1 cellular context compared by ENCODE assay signal in the genomic region with DNA sequence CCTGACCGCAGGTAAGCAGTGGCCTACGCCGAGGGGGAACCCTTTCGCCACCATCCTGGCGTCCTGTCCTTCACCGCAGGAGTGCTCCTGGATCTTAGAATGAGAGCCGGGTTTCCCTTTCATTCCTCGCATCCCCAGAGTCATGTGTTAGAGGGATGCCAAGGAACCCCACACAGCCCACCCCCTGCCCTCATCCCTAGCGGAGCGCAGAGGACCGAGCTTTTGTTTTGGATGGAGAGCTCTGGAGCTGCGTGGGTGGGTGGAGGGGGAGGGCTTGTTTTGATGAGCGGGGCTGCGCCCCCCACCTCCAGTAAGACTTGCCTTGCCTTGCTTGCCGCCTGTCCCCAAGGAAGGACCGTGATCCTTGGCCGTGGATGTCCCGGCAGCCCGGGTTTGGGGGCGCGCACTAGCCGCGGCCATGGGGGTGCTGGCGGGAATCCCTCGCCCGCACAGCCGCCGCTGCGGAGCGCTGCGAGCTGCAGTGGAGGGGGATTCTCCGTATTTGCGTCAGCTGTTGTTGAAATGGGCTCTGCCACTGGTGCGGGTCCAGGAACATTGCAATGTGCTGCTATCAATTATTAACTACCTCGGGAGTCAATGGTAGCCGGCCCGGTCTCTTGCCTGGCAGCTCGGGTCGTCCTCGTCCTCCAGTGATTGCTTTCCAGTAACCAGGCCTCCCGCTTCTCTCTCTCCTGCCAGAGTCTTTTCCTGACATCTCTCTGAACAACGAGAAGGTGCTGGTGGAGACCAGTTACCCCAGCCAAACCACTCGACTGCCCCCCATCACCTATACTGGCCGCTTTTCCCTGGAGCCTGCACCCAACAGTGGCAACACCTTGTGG.
TF ChIP-seq lines count a peak whose summit lies in the region.

No MANE protein-coding gene starts in this region.

TF ChIP-seq in H1, 55 proteins besides CTCF, POLR2A, EP300 and RAD21 (continued from another document):
- no peak for TF ChIP-seq SP1 (IDR thresholded peaks at IDR 0.05; ENCODE audit: low read depth, low read length)
- 0 out of 2 replicates have a peak, but pooled peaks have one; percentile 15 for TF ChIP-seq TBP (IDR thresholded peaks at IDR 0.05; ENCODE audit: low read depth, low read length)
- TF ChIP-seq CBX5 (IDR thresholded peaks at IDR 0.05; ENCODE audit: low read depth, low read length) = no peak
- peak; percentile 62; the same call in 1 of the 2 replicates for TF ChIP-seq EGR1 (IDR thresholded peaks at IDR 0.05; ENCODE audit: borderline replicate concordance, low read depth, low read length)
- TF ChIP-seq, protein P1, sequence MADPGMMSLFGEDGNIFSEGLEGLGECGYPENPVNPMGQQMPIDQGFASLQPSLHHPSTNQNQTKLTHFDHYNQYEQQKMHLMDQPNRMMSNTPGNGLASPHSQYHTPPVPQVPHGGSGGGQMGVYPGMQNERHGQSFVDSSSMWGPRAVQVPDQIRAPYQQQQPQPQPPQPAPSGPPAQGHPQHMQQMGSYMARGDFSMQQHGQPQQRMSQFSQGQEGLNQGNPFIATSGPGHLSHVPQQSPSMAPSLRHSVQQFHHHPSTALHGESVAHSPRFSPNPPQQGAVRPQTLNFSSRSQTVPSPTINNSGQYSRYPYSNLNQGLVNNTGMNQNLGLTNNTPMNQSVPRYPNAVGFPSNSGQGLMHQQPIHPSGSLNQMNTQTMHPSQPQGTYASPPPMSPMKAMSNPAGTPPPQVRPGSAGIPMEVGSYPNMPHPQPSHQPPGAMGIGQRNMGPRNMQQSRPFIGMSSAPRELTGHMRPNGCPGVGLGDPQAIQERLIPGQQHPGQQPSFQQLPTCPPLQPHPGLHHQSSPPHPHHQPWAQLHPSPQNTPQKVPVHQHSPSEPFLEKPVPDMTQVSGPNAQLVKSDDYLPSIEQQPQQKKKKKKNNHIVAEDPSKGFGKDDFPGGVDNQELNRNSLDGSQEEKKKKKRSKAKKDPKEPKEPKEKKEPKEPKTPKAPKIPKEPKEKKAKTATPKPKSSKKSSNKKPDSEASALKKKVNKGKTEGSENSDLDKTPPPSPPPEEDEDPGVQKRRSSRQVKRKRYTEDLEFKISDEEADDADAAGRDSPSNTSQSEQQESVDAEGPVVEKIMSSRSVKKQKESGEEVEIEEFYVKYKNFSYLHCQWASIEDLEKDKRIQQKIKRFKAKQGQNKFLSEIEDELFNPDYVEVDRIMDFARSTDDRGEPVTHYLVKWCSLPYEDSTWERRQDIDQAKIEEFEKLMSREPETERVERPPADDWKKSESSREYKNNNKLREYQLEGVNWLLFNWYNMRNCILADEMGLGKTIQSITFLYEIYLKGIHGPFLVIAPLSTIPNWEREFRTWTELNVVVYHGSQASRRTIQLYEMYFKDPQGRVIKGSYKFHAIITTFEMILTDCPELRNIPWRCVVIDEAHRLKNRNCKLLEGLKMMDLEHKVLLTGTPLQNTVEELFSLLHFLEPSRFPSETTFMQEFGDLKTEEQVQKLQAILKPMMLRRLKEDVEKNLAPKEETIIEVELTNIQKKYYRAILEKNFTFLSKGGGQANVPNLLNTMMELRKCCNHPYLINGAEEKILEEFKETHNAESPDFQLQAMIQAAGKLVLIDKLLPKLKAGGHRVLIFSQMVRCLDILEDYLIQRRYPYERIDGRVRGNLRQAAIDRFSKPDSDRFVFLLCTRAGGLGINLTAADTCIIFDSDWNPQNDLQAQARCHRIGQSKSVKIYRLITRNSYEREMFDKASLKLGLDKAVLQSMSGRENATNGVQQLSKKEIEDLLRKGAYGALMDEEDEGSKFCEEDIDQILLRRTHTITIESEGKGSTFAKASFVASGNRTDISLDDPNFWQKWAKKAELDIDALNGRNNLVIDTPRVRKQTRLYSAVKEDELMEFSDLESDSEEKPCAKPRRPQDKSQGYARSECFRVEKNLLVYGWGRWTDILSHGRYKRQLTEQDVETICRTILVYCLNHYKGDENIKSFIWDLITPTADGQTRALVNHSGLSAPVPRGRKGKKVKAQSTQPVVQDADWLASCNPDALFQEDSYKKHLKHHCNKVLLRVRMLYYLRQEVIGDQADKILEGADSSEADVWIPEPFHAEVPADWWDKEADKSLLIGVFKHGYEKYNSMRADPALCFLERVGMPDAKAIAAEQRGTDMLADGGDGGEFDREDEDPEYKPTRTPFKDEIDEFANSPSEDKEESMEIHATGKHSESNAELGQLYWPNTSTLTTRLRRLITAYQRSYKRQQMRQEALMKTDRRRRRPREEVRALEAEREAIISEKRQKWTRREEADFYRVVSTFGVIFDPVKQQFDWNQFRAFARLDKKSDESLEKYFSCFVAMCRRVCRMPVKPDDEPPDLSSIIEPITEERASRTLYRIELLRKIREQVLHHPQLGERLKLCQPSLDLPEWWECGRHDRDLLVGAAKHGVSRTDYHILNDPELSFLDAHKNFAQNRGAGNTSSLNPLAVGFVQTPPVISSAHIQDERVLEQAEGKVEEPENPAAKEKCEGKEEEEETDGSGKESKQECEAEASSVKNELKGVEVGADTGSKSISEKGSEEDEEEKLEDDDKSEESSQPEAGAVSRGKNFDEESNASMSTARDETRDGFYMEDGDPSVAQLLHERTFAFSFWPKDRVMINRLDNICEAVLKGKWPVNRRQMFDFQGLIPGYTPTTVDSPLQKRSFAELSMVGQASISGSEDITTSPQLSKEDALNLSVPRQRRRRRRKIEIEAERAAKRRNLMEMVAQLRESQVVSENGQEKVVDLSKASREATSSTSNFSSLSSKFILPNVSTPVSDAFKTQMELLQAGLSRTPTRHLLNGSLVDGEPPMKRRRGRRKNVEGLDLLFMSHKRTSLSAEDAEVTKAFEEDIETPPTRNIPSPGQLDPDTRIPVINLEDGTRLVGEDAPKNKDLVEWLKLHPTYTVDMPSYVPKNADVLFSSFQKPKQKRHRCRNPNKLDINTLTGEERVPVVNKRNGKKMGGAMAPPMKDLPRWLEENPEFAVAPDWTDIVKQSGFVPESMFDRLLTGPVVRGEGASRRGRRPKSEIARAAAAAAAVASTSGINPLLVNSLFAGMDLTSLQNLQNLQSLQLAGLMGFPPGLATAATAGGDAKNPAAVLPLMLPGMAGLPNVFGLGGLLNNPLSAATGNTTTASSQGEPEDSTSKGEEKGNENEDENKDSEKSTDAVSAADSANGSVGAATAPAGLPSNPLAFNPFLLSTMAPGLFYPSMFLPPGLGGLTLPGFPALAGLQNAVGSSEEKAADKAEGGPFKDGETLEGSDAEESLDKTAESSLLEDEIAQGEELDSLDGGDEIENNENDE (IDR thresholded peaks at IDR 0.05; ENCODE audit: insufficient replicate concordance, low read length) = peak; percentile 5
- TF ChIP-seq RFX5 (IDR thresholded peaks at IDR 0.05; ENCODE audit: borderline replicate concordance, low read depth, low read length) = no peak
- peak; percentile 68 for TF ChIP-seq POLR2AphosphoS5 (IDR thresholded peaks at IDR 0.05; ENCODE audit: low read depth, low read length)
- TF ChIP-seq, protein P2, sequence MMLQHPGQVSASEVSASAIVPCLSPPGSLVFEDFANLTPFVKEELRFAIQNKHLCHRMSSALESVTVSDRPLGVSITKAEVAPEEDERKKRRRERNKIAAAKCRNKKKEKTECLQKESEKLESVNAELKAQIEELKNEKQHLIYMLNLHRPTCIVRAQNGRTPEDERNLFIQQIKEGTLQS (IDR thresholded peaks at IDR 0.05; ENCODE audit: insufficient read depth, low read depth, low read length) = no peak
- peak; percentile 41 for TF ChIP-seq KDM4A (IDR thresholded peaks at IDR 0.05; ENCODE audit: low read depth, low read length, severe bottlenecking)
- peak; percentile 78 for TF ChIP-seq SIRT6 (IDR thresholded peaks at IDR 0.05; ENCODE audit: low read length)
- TF ChIP-seq CBX8 (IDR thresholded peaks at IDR 0.05; ENCODE audit: borderline replicate concordance, low read depth, low read length) = no peak
- peak; percentile 44; the same call in 1 of the 2 replicates for TF ChIP-seq SP4 (IDR thresholded peaks at IDR 0.05; ENCODE audit: low read length)
- TF ChIP-seq, protein P3, sequence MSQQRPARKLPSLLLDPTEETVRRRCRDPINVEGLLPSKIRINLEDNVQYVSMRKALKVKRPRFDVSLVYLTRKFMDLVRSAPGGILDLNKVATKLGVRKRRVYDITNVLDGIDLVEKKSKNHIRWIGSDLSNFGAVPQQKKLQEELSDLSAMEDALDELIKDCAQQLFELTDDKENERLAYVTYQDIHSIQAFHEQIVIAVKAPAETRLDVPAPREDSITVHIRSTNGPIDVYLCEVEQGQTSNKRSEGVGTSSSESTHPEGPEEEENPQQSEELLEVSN (IDR thresholded peaks at IDR 0.05) = peak; percentile 9; the same call in 1 of the 2 replicates
